ENCODE assay signal across 6 cellular contexts in genomic region chr19:43595605-43595998, GRCh38. TPM values are rescaled to one million over a fixed set of nuclear protein-coding genes. Genes with fewer than 3 reads are reported as not detected.
DNase-seq lines count a peak whose midpoint lies in the region; ATAC-seq and TF ChIP-seq lines count a peak whose summit lies in the region.

No MANE protein-coding gene starts in this region.

- peak overlapping the region; percentile 82 to 88 for H3K27ac ChIP-seq in ascending aorta

- no peaks in the 10 kb centered on the region for H3K9me3 Mint-ChIP-seq in activated T-cell treated with anti-CD3 and anti-CD28 coated beads, Interleukin-2, amount 50 U/mL, for 72 hours
- H3K9me3 Mint-ChIP-seq in naive B cell = no peaks in the 10 kb centered on the region

- ATAC-seq in activated T-cell treated with anti-CD3 and anti-CD28 coated beads, Interleukin-2, amount 50 U/mL, for 72 hours (replicated peaks in 1 of 2) = peak; percentile 25 to 31
- ATAC-seq in naive B cell (ENCODE audit: low read depth in 2 of 2) (peak; percentile 17 to 18), GM18907 (IDR thresholded peaks at IDR 0.05; ENCODE audit: unreplicated experiment) (no peak)

- H3K36me3 Mint-ChIP-seq in activated T-cell treated with anti-CD3 and anti-CD28 coated beads, Interleukin-2, amount 50 U/mL, for 72 hours (ENCODE audit: insufficient read depth in 2 of 2) = peaks cover 6 to 17% of the 10 kb centered on the region in 2 donors
- no peaks in the 10 kb centered on the region for H3K36me3 Mint-ChIP-seq in naive B cell

- no peaks in the 10 kb centered on the region for H3K9me3 ChIP-seq in ascending aorta

- peak overlapping the region; percentile 58 to 88 for H3K4me3 ChIP-seq in ascending aorta

- H3K4me3 Mint-ChIP-seq in activated T-cell treated with anti-CD3 and anti-CD28 coated beads, Interleukin-2, amount 50 U/mL, for 72 hours = peak overlapping the region; percentile 98 to 99
- H3K4me3 Mint-ChIP-seq in naive B cell = peak overlapping the region; percentile 92 to 98 (median 98)

- peaks cover 22 to 23% of the 10 kb centered on the region in 2 donors for H3K4me1 ChIP-seq in ascending aorta

- peak in 1 of 2 donors; percentile 39 for DNase-seq in activated T-cell treated with anti-CD3 and anti-CD28 coated beads, Interleukin-2, amount 50 U/mL, for 72 hours
- DNase-seq in activated T-cell treated with anti-CD3 and anti-CD28 coated beads, Interleukin-2, amount 50 U/mL, for 1 hour = no peak
- no peak for DNase-seq in ascending aorta (ENCODE audit: low spot score in 2 of 2)
- DNase-seq in naive B cell = no peak
- DNase-seq in GDM1 (lab: John Stamatoyannopoulos, UW) = no peak

- peaks cover 37% of the 10 kb centered on the region for H3K4me1 Mint-ChIP-seq in activated T-cell treated with anti-CD3 and anti-CD28 coated beads, Interleukin-2, amount 50 U/mL, for 72 hours (ENCODE audit: low read depth)
- H3K4me1 Mint-ChIP-seq in naive B cell = peaks cover 41 to 59% (median 55%) of the 10 kb centered on the region in 3 donors

- TF ChIP-seq CTCF in ascending aorta (IDR thresholded peaks at IDR 0.05) = no peak

- H3K27ac Mint-ChIP-seq in activated T-cell treated with anti-CD3 and anti-CD28 coated beads, Interleukin-2, amount 50 U/mL, for 72 hours = peak overlapping the region; percentile 100
- H3K27ac Mint-ChIP-seq in naive B cell = peak overlapping the region; percentile 99 to 100 (median 100)

- peaks cover 42 to 48% of the 10 kb centered on the region in 2 donors for H3K36me3 ChIP-seq in ascending aorta

- no peaks in the 10 kb centered on the region for H3K27me3 ChIP-seq in ascending aorta

- H3K27me3 Mint-ChIP-seq in activated T-cell treated with anti-CD3 and anti-CD28 coated beads, Interleukin-2, amount 50 U/mL, for 72 hours (ENCODE audit: low read depth) = no peaks in the 10 kb centered on the region
- H3K27me3 Mint-ChIP-seq in naive B cell = no peaks in the 10 kb centered on the region

- intact Hi-C loops in ascending aorta (cut with DNase I) = loop anchor here (10.0 kb wide), 1 partner anchor 1641 kb away; the partner anchor contains the start of gene RABAC1

RNA-seq across cellular contexts. Expression of gene IRGQ, which starts 0.3 kb away (rescaled TPM):
- 10 to 100 TPM; 13.6 to 16.6 TPM for total RNA-seq in activated T-cell treated with anti-CD3 and anti-CD28 coated beads, Interleukin-2, amount 50 U/mL, for 72 hours
- total RNA-seq in ascending aorta = 17.2 TPM
- 1 to 10 TPM in 4 of 6 donors, under 1 TPM in 1, not detected in 1; 0.93 to 2.4 (median 1.3) TPM for polyA plus RNA-seq in naive B cell (ENCODE audit: low read depth in 6 of 6)

RNA-seq across cellular contexts. Expression of gene ZNF576, which starts 0.8 kb away (rescaled TPM):
- total RNA-seq in activated T-cell treated with anti-CD3 and anti-CD28 coated beads, Interleukin-2, amount 50 U/mL, for 72 hours = 10 to 100 TPM; 10.0 to 11.8 TPM
- total RNA-seq in ascending aorta = 3.1 TPM
- polyA plus RNA-seq in naive B cell (ENCODE audit: low read depth in 6 of 6) = 10 to 100 TPM in 3 of 6 donors, 1 to 10 TPM in 3; 2.3 to 13.6 (median 10.1) TPM

RNA-seq across cellular contexts. Expression of gene SRRM5, which starts 16.3 kb away (rescaled TPM):
- 1 to 10 TPM; 1.1 to 1.7 TPM for total RNA-seq in activated T-cell treated with anti-CD3 and anti-CD28 coated beads, Interleukin-2, amount 50 U/mL, for 72 hours
- 0.32 TPM for total RNA-seq in ascending aorta
- under 1 TPM in 3 of 6 donors, not detected in 3; 0.24 to 0.73 (median 0.25) TPM for polyA plus RNA-seq in naive B cell (ENCODE audit: low read depth in 6 of 6)

RNA-seq across cellular contexts. Expression of gene PINLYP, which starts 20.0 kb away (rescaled TPM):
- 10 to 100 TPM in 1 of 2 donors, 1 to 10 TPM in 1; 8.9 to 18.1 TPM for total RNA-seq in activated T-cell treated with anti-CD3 and anti-CD28 coated beads, Interleukin-2, amount 50 U/mL, for 72 hours
- total RNA-seq in ascending aorta = 2.2 TPM
- polyA plus RNA-seq in naive B cell (ENCODE audit: low read depth in 6 of 6) = 1 to 10 TPM in 5 of 6 donors, not detected in 1; 1.1 to 2.6 (median 2.0) TPM

RNA-seq across cellular contexts. Expression of gene XRCC1, which starts 20.3 kb away (rescaled TPM):
- 10 to 100 TPM; 58.4 to 66.7 TPM for total RNA-seq in activated T-cell treated with anti-CD3 and anti-CD28 coated beads, Interleukin-2, amount 50 U/mL, for 72 hours
- 6.4 TPM for total RNA-seq in ascending aorta
- 10 to 100 TPM; 24.4 to 32.4 (median 29.6) TPM for polyA plus RNA-seq in naive B cell (ENCODE audit: low read depth in 6 of 6)
